26 cellular contexts compared by ENCODE assay signal in genomic region chr7:18347170-18347569, GRCh38.
"Had no signal": no experiment of that assay in that cellular context is flagged by ENCODE, and none has a peak within 500 bp of the region (broad histone marks: within the 10 kb centered on the region; RNA-seq: fewer than 3 reads in every experiment).

No MANE protein-coding gene starts in this region.

- H3K36me3 ChIP-seq: gastroesophageal sphincter, neutrophil, ovary, prostate gland, stomach, transverse colon had no signal

- H3K4me3 ChIP-seq: body of pancreas, gastroesophageal sphincter, ovary, prostate gland, skin epidermis, stomach, transverse colon had no signal

- H3K4me1 Mint-ChIP-seq: activated CD4-positive, alpha-beta T cell treated with anti-CD3 and anti-CD28 coated beads, Interleukin-2, amount 10 ng/mL, durations not matched to agents 7 days and 5 days; activated naive CD4-positive, alpha-beta T cell treated with anti-CD3 and anti-CD28 coated beads, Interleukin-2, amount 50 U/mL, for 24 hours; stimulated activated effector memory CD8-positive, alpha-beta T cell treated with anti-CD3 and anti-CD28 coated beads, Interleukin-12 subunit alpha, Interleukin-12 subunit beta, amount 100 ng/mL, for 72 hours had no signal

- H3K36me3 Mint-ChIP-seq: activated naive CD4-positive, alpha-beta T cell treated with anti-CD3 and anti-CD28 coated beads, Interleukin-2, amount 50 U/mL, for 24 hours; stimulated activated effector memory CD8-positive, alpha-beta T cell treated with anti-CD3 and anti-CD28 coated beads, Interleukin-12 subunit alpha, Interleukin-12 subunit beta, amount 100 ng/mL, for 72 hours had no signal

- H3K27me3 ChIP-seq: body of pancreas, gastroesophageal sphincter, neutrophil, ovary, stomach, transverse colon had no signal

- ATAC-seq: activated CD8-positive, alpha-beta T cell treated with anti-CD3 and anti-CD28 coated beads for 36 hours; body of pancreas; gastroesophageal sphincter; left ventricle myocardium superior; stimulated activated effector memory CD8-positive, alpha-beta T cell treated with anti-CD3 and anti-CD28 coated beads, Interleukin-12 subunit alpha, Interleukin-12 subunit beta, amount 100 ng/mL, for 72 hours had no signal

- H3K9me3 Mint-ChIP-seq: activated CD4-positive, alpha-beta T cell treated with anti-CD3 and anti-CD28 coated beads, Interleukin-2, amount 10 ng/mL, durations not matched to agents 7 days and 5 days; activated CD8-positive, alpha-beta T cell treated with anti-CD3 and anti-CD28 coated beads for 36 hours; activated naive CD4-positive, alpha-beta T cell treated with anti-CD3 and anti-CD28 coated beads, Interleukin-2, amount 50 U/mL, for 24 hours; activated T-helper 1 cell treated with anti-CD3 and anti-CD28 coated beads, Interleukin-12 subunit alpha, Interleukin-12 subunit beta, Interleukin-2, Interleukin-4 antibody, amounts not matched to agents 30 ng/mL and 10 ng/mL and 1 ng/mL, durations not matched to agents 14 hours and 24 hours and 36 hours; dendritic cell treated with granulocyte-macrophage colony-stimulating factor and Interleukin-4, amounts not matched to agents 40 ng/mL and 50 ng/mL, for 4 days; stimulated activated effector memory CD8-positive, alpha-beta T cell treated with anti-CD3 and anti-CD28 coated beads, Interleukin-12 subunit alpha, Interleukin-12 subunit beta, amount 100 ng/mL, for 72 hours had no signal

- H3K27ac ChIP-seq: body of pancreas, gastroesophageal sphincter, neutrophil, ovary, prostate gland, skin epidermis, stomach, transverse colon, VCaP had no signal

- H3K4me3 Mint-ChIP-seq: activated CD4-positive, alpha-beta T cell treated with anti-CD3 and anti-CD28 coated beads, Interleukin-2, amount 10 ng/mL, durations not matched to agents 7 days and 5 days; activated CD8-positive, alpha-beta T cell treated with anti-CD3 and anti-CD28 coated beads for 36 hours; activated naive CD4-positive, alpha-beta T cell treated with anti-CD3 and anti-CD28 coated beads, Interleukin-2, amount 50 U/mL, for 24 hours; activated T-helper 1 cell treated with anti-CD3 and anti-CD28 coated beads, Interleukin-12 subunit alpha, Interleukin-12 subunit beta, Interleukin-2, Interleukin-4 antibody, amounts not matched to agents 30 ng/mL and 10 ng/mL and 1 ng/mL, durations not matched to agents 14 hours and 24 hours and 36 hours; dendritic cell treated with granulocyte-macrophage colony-stimulating factor and Interleukin-4, amounts not matched to agents 40 ng/mL and 50 ng/mL, for 4 days; nephron; stimulated activated effector memory CD8-positive, alpha-beta T cell treated with anti-CD3 and anti-CD28 coated beads, Interleukin-12 subunit alpha, Interleukin-12 subunit beta, amount 100 ng/mL, for 72 hours had no signal

- H3K4me1 ChIP-seq: body of pancreas, prostate gland, transverse colon had no signal

- H3K27me3 Mint-ChIP-seq: dendritic cell treated with granulocyte-macrophage colony-stimulating factor and Interleukin-4, amounts not matched to agents 40 ng/mL and 50 ng/mL, for 4 days had no signal

- DNase-seq: activated CD4-positive, alpha-beta T cell treated with anti-CD3 and anti-CD28 coated beads, Interleukin-2, amount 10 ng/mL, durations not matched to agents 7 days and 5 days; activated CD4-positive, CD25-positive, alpha-beta regulatory T cell treated with anti-CD3 and anti-CD28 coated beads, Interleukin-2, amount 50 U/mL, for 72 hours; activated CD8-positive, alpha-beta T cell treated with anti-CD3 and anti-CD28 coated beads for 36 hours; activated gamma-delta T cell; anterior cingulate cortex; body of pancreas; effector CD4-positive, alpha-beta T cell; erythroblast; head of caudate nucleus; left ventricle myocardium superior; mammary epithelial cell; midbrain; ovary; stimulated activated CD4-positive, alpha-beta T cell treated with anti-CD3 and anti-CD28 coated beads, Interleukin-2, amount 100 ng/mL, for 24 hours; stomach; transverse colon had no signal

- H3K9me3 ChIP-seq: body of pancreas, gastroesophageal sphincter, neutrophil, ovary, prostate gland, stomach, transverse colon had no signal

- H3K27ac Mint-ChIP-seq: activated CD4-positive, alpha-beta T cell treated with anti-CD3 and anti-CD28 coated beads, Interleukin-2, amount 10 ng/mL, durations not matched to agents 7 days and 5 days; activated CD8-positive, alpha-beta T cell treated with anti-CD3 and anti-CD28 coated beads for 36 hours; activated naive CD4-positive, alpha-beta T cell treated with anti-CD3 and anti-CD28 coated beads, Interleukin-2, amount 50 U/mL, for 24 hours; activated T-helper 1 cell treated with anti-CD3 and anti-CD28 coated beads, Interleukin-12 subunit alpha, Interleukin-12 subunit beta, Interleukin-2, Interleukin-4 antibody, amounts not matched to agents 30 ng/mL and 10 ng/mL and 1 ng/mL, durations not matched to agents 14 hours and 24 hours and 36 hours; dendritic cell treated with granulocyte-macrophage colony-stimulating factor and Interleukin-4, amounts not matched to agents 40 ng/mL and 50 ng/mL, for 4 days; nephron; stimulated activated effector memory CD8-positive, alpha-beta T cell treated with anti-CD3 and anti-CD28 coated beads, Interleukin-12 subunit alpha, Interleukin-12 subunit beta, amount 100 ng/mL, for 72 hours had no signal
